8 cellular contexts compared by ENCODE assay signal in the genomic region with DNA sequence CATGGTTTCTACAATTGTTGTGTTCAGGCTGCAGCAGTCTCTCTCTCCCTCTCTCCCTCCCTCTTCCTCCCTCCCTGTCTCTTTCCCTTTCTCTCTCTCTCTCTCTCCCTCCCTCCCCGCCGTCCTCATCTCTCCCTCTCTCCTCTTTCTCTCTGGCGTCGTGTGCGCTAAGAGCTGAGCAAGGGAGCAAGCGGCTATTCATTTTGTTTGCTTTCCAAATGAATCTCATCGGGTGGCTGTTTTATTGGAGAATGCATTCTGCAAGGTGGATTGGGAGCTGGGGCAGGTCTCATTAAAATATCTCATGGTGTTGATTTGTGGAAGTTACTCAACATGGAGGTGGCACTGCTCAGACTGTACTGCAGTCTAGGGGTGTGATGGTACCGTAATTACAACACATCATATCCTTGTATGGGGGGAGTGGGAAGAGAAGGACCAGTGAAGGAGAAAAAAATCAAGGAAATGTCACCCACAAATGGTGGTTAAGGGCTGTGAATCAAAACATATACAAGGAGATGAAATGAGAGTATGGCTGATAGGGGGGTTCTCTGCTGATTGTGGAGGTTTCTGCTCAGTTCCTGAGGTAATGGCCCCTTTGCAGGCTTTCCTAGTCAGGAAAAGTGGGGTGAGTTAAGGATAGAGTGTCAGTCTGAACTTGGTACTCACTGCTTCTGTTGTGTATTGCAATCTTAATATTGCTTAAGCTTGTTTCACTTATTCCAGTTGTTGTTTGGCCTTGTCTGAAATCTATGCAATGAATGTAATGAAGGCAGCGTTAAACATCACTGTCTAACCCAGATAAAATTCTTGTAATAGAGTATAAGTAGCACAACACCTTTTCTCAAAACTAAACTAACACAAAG. TPM values are rescaled to one million over a fixed set of nuclear protein-coding genes. Genes with fewer than 3 reads are reported as not detected.
DNase-seq lines count a peak whose midpoint lies in the region; ATAC-seq, FAIRE-seq and TF ChIP-seq lines count a peak whose summit lies in the region.

No MANE protein-coding gene starts in this region.

- H3K79me2 ChIP-seq in neural progenitor cell (ENCODE audit: low read depth) = peaks cover 100% of the 10 kb centered on the region

- no peak for DNase-seq in activated T-cell treated with anti-CD3 and anti-CD28 coated beads, Interleukin-2, amount 50 U/mL, for 24 hours
- no peak for DNase-seq in activated T-cell treated with anti-CD3 and anti-CD28 coated beads, Interleukin-2, amount 50 U/mL, for 1 hour
- DNase-seq in SJSA1 (ENCODE audit: low read depth in 1 of 2, low spot score in 2 of 2) (peak in 1 of 2 experiments; percentile 44), neural progenitor cell (ENCODE audit: low spot score) (no peak), GM12892 (ENCODE audit: insufficient read length) (no peak)

- H3K27ac Mint-ChIP-seq in activated T-cell treated with anti-CD3 and anti-CD28 coated beads, Interleukin-2, amount 50 U/mL, for 24 hours = peak overlapping the region; percentile 70
- H3K27ac Mint-ChIP-seq in neural progenitor cell = no peak overlapping the region

- TF ChIP-seq POLR2A in GM12892 (IDR thresholded peaks at IDR 0.05; ENCODE audit: low read depth, low read length) = no peak

- H3K9me3 Mint-ChIP-seq in activated T-cell treated with anti-CD3 and anti-CD28 coated beads, Interleukin-2, amount 50 U/mL, for 24 hours = no peaks in the 10 kb centered on the region
- no peaks in the 10 kb centered on the region for H3K9me3 Mint-ChIP-seq in neural progenitor cell

- H2AFZ ChIP-seq in neural progenitor cell (replicated peaks) = no peak overlapping the region

- H3K36me3 Mint-ChIP-seq in activated T-cell treated with anti-CD3 and anti-CD28 coated beads, Interleukin-2, amount 50 U/mL, for 24 hours (ENCODE audit: low read depth) = peaks cover 58% of the 10 kb centered on the region
- H3K36me3 Mint-ChIP-seq in neural progenitor cell = peaks cover 23% of the 10 kb centered on the region

- H3K4me3 ChIP-seq in SJSA1 = peak overlapping the region; percentile 97
- H3K4me3 ChIP-seq in esophagus (ENCODE audit: low read depth in 1 of 2, low read length in 2 of 2) = peak overlapping the region; percentile 39 to 93
- peak overlapping the region; percentile 99 for H3K4me3 ChIP-seq in neural progenitor cell

- H3K27me3 ChIP-seq in SJSA1 (replicated peaks) (no peaks in the 10 kb centered on the region), esophagus (ENCODE audit: control insufficient read depth in 1 of 2, insufficient read depth in 2 of 2, low read length in 2 of 2) (no peaks in the 10 kb centered on the region), neural progenitor cell (no peaks in the 10 kb centered on the region)

- peak overlapping the region; percentile 92 for H3K4me2 ChIP-seq in neural progenitor cell

- H4K20me1 ChIP-seq in neural progenitor cell (ENCODE audit: low read depth) = peaks cover 44% of the 10 kb centered on the region

- H3K4me1 ChIP-seq in SJSA1 (replicated peaks) = peaks cover 8% of the 10 kb centered on the region
- peaks cover 0 to 3% of the 10 kb centered on the region in 2 donors for H3K4me1 ChIP-seq in esophagus (ENCODE audit: control insufficient read depth in 2 of 2, insufficient read depth in 2 of 2, low read length in 1 of 2)
- peaks cover 22% of the 10 kb centered on the region for H3K4me1 ChIP-seq in neural progenitor cell

- ATAC-seq in GM18502 (IDR thresholded peaks at IDR 0.05; ENCODE audit: poor library complexity, unreplicated experiment) (no peak), GM18861 (IDR thresholded peaks at IDR 0.05; ENCODE audit: unreplicated experiment) (no peak)

- TF ChIP-seq CTCF in neural progenitor cell (IDR thresholded peaks at IDR 0.05) = no peak

- H3K9ac ChIP-seq in neural progenitor cell = peak overlapping the region; percentile 88

- FAIRE-seq in GM12892 (lab: Jason Lieb, UNC) = no peak

- H3F3A ChIP-seq in neural progenitor cell (ENCODE audit: low read depth) = peaks cover 46% of the 10 kb centered on the region

- H3K36me3 ChIP-seq in SJSA1 = peaks cover 66% of the 10 kb centered on the region
- H3K36me3 ChIP-seq in esophagus (ENCODE audit: control insufficient read depth in 2 of 2, insufficient read depth in 2 of 2, low read length in 1 of 2) = peaks cover 6 to 9% of the 10 kb centered on the region in 2 donors
- peaks cover 12% of the 10 kb centered on the region for H3K36me3 ChIP-seq in neural progenitor cell

- H3K4me1 Mint-ChIP-seq in activated T-cell treated with anti-CD3 and anti-CD28 coated beads, Interleukin-2, amount 50 U/mL, for 24 hours (ENCODE audit: low read depth) = peaks cover 37% of the 10 kb centered on the region
- peaks cover 27% of the 10 kb centered on the region for H3K4me1 Mint-ChIP-seq in neural progenitor cell

- peak overlapping the region; percentile 89 for H3K4me3 Mint-ChIP-seq in activated T-cell treated with anti-CD3 and anti-CD28 coated beads, Interleukin-2, amount 50 U/mL, for 24 hours
- peak overlapping the region; percentile 96 for H3K4me3 Mint-ChIP-seq in neural progenitor cell

- H3K27me3 Mint-ChIP-seq in activated T-cell treated with anti-CD3 and anti-CD28 coated beads, Interleukin-2, amount 50 U/mL, for 24 hours = no peaks in the 10 kb centered on the region
- H3K27me3 Mint-ChIP-seq in neural progenitor cell (ENCODE audit: insufficient read depth, low read depth) = peaks cover 2% of the 10 kb centered on the region

- 4 to 5% methylated on average over 9 of the region's 9 CpGs for WGBS in esophagus, 2 donors

- no peak overlapping the region for H3K27ac ChIP-seq in SJSA1
- peak overlapping the region; percentile 52 to 62 for H3K27ac ChIP-seq in esophagus (ENCODE audit: low read depth in 2 of 2, low read length in 1 of 2)
- no peak overlapping the region for H3K27ac ChIP-seq in neural progenitor cell

- H3K9me3 ChIP-seq in SJSA1 (replicated peaks) (no peaks in the 10 kb centered on the region), esophagus (ENCODE audit: control insufficient read depth in 2 of 2, insufficient read depth in 1 of 2, low read depth in 1 of 2, low read length in 1 of 2) (no peaks in the 10 kb centered on the region), neural progenitor cell (ENCODE audit: low read depth) (no peaks in the 10 kb centered on the region)

RNA-seq across cellular contexts. Expression of gene MSL1, which starts 2.7 kb away (rescaled TPM):
- total RNA-seq in SJSA1 (2014; rRNA removed; shearing (Covaris generic)) = 41.7 and 49.4 TPM in 2 replicates
- 10 to 100 TPM; 42.1 to 59.5 TPM for polyA plus RNA-seq in esophagus
- total RNA-seq in neural progenitor cell (ENCODE audit: low replicate concordance) = 144 and 190 TPM in 2 replicates
- polyA plus RNA-seq in GM12892 (2012; ENCODE audit: missing spikeins) = 57.4 TPM

RNA-seq across cellular contexts. Expression of gene CASC3, which starts 15.8 kb away (rescaled TPM):
- total RNA-seq in SJSA1 (2014; rRNA removed; shearing (Covaris generic)) = 40.0 and 41.4 TPM in 2 replicates
- 10 to 100 TPM; 24.3 to 24.6 TPM for polyA plus RNA-seq in esophagus
- total RNA-seq in neural progenitor cell (ENCODE audit: low replicate concordance) = 64.0 and 68.9 TPM in 2 replicates
- 49.2 TPM for polyA plus RNA-seq in GM12892 (2012; ENCODE audit: missing spikeins)

RNA-seq across cellular contexts. Expression of gene NR1D1, which starts 24.1 kb away (rescaled TPM):
- 1.0 and 1.8 TPM in 2 replicates for total RNA-seq in SJSA1 (2014; rRNA removed; shearing (Covaris generic))
- polyA plus RNA-seq in esophagus = 10 to 100 TPM; 23.6 to 24.6 TPM
- total RNA-seq in neural progenitor cell (ENCODE audit: low replicate concordance) = 0.24 and 0.87 TPM in 2 replicates
- 1.2 TPM for polyA plus RNA-seq in GM12892 (2012; ENCODE audit: missing spikeins)

RNA-seq across cellular contexts. Expression of gene RAPGEFL1, which starts 52.8 kb away (rescaled TPM):
- 0.28 and 1.1 TPM in 2 replicates for total RNA-seq in SJSA1 (2014; rRNA removed; shearing (Covaris generic))
- polyA plus RNA-seq in esophagus = 100 to 1,000 TPM; 109 to 282 TPM
- total RNA-seq in neural progenitor cell (ENCODE audit: low replicate concordance) = 6.8 and 8.3 TPM in 2 replicates
- 4.1 TPM for polyA plus RNA-seq in GM12892 (2012; ENCODE audit: missing spikeins)

Comparison
In these comparisons a context has a peak if more than half of its experiments do, and no peak if none do; other contexts are left out.
1. H3K27ac ChIP-seq: peak in esophagus (2 of 2); none in SJSA1 (single experiment) and neural progenitor cell (single experiment).
2. Peak in every context shown above with its lines, with median percentiles within 50 percentile points of each other: H3K4me3 ChIP-seq.